Comparison of ENCODE assay signal across 8 cellular contexts in genomic region chr15:66883322-66883911, GRCh38.
DNase-seq lines count a peak whose midpoint lies in the region; ATAC-seq and TF ChIP-seq lines count a peak whose summit lies in the region.

No MANE protein-coding gene starts in this region.

- intact Hi-C loops in A673 (cut with micrococcal nuclease; ENCODE audit: unreplicated experiment), result no loop called here
- intact Hi-C loops in natural killer cell (cut with micrococcal nuclease), result no loop called here
- intact Hi-C loops in activated CD4-positive, alpha-beta T cell treated with anti-CD3 and anti-CD28 coated beads, Interleukin-2, amount 10 ng/mL, durations not matched to agents 24 days and 14 days (cut with micrococcal nuclease), result no loop called here

- peak; percentile 90 for DNase-seq in A673 (ENCODE audit: low spot score)
- DNase-seq in LoVo (ENCODE audit: low spot score), result peak; percentile 79
- DNase-seq in left kidney (ENCODE audit: low read depth, low spot score), result peak; percentile 90
- peak; percentile 91 for DNase-seq in thoracic aorta (ENCODE audit: low spot score)
- no peak for DNase-seq in natural killer cell
- DNase-seq in activated CD4-positive, alpha-beta T cell treated with anti-CD3 and anti-CD28 coated beads, Interleukin-2, amount 10 ng/mL, durations not matched to agents 24 days and 14 days, result no peak

- no peaks in the 10 kb centered on the region for H3K4me1 Mint-ChIP-seq in natural killer cell
- H3K4me1 Mint-ChIP-seq in activated CD4-positive, alpha-beta T cell treated with anti-CD3 and anti-CD28 coated beads, Interleukin-2, amount 10 ng/mL, durations not matched to agents 24 days and 14 days, result peaks cover 2% of the 10 kb centered on the region

- POLR2A ChIA-PET in A673 (lab: Charles Lee; ENCODE audit: low non-redundant PET), result no interaction called here

- ATAC-seq in thoracic aorta (ENCODE audit: insufficient number of reproducible peaks, low FRiP score, low read depth) (peak; percentile 93), natural killer cell (no peak), HG02678 (IDR thresholded peaks at IDR 0.05; ENCODE audit: unreplicated experiment) (no peak)

- H3K4me3 Mint-ChIP-seq in natural killer cell, result no peak overlapping the region
- no peak overlapping the region for H3K4me3 Mint-ChIP-seq in activated CD4-positive, alpha-beta T cell treated with anti-CD3 and anti-CD28 coated beads, Interleukin-2, amount 10 ng/mL, durations not matched to agents 24 days and 14 days

- peaks cover 7% of the 10 kb centered on the region for H3K4me1 ChIP-seq in A673 (ENCODE audit: insufficient read depth, low read length, poor library complexity, severe bottlenecking)
- H3K4me1 ChIP-seq in thoracic aorta (ENCODE audit: control insufficient read depth in 1 of 2, low read depth in 2 of 2), result peaks cover 19 to 27% of the 10 kb centered on the region in 2 donors

- H3K27ac ChIP-seq in A673 (ENCODE audit: low read depth, low read length, poor library complexity, severe bottlenecking) (peak overlapping the region; percentile 35), cingulate gyrus (ENCODE audit: low read depth, low read length) (peak overlapping the region; percentile 47), thoracic aorta (peak overlapping the region; percentile 78 to 81)

- H3K9me3 Mint-ChIP-seq in natural killer cell, result no peaks in the 10 kb centered on the region
- H3K9me3 Mint-ChIP-seq in activated CD4-positive, alpha-beta T cell treated with anti-CD3 and anti-CD28 coated beads, Interleukin-2, amount 10 ng/mL, durations not matched to agents 24 days and 14 days, result no peaks in the 10 kb centered on the region

- TF ChIP-seq CTCF in A673 (conservative IDR thresholded peaks at IDR 0.05; ENCODE audit: low read depth, low read length) (no peak), thoracic aorta (IDR thresholded peaks at IDR 0.05) (no peak), natural killer cell (IDR thresholded peaks at IDR 0.05) (no peak)

- H3K27me3 Mint-ChIP-seq in natural killer cell (ENCODE audit: low read depth in 2 of 2), result peaks cover 0 to 8% of the 10 kb centered on the region in 2 donors
- H3K27me3 Mint-ChIP-seq in activated CD4-positive, alpha-beta T cell treated with anti-CD3 and anti-CD28 coated beads, Interleukin-2, amount 10 ng/mL, durations not matched to agents 24 days and 14 days, result peaks cover 9% of the 10 kb centered on the region

- no peaks in the 10 kb centered on the region for H3K36me3 Mint-ChIP-seq in natural killer cell
- no peaks in the 10 kb centered on the region for H3K36me3 Mint-ChIP-seq in activated CD4-positive, alpha-beta T cell treated with anti-CD3 and anti-CD28 coated beads, Interleukin-2, amount 10 ng/mL, durations not matched to agents 24 days and 14 days (ENCODE audit: low read depth)

- H3K9me3 ChIP-seq in A673 (ENCODE audit: low read depth, low read length, poor library complexity, severe bottlenecking) (no peaks in the 10 kb centered on the region), thoracic aorta (no peaks in the 10 kb centered on the region)

- no peaks in the 10 kb centered on the region for H3K36me3 ChIP-seq in A673 (ENCODE audit: insufficient read depth, low read length, poor library complexity, severe bottlenecking)
- H3K36me3 ChIP-seq in thoracic aorta, result no peaks in the 10 kb centered on the region

- H3K27ac Mint-ChIP-seq in natural killer cell, result no peak overlapping the region
- no peak overlapping the region for H3K27ac Mint-ChIP-seq in activated CD4-positive, alpha-beta T cell treated with anti-CD3 and anti-CD28 coated beads, Interleukin-2, amount 10 ng/mL, durations not matched to agents 24 days and 14 days

- CTCF ChIA-PET in A673 (lab: Charles Lee), result interaction anchor here (0.8 kb wide), 1 partner anchor 266 kb away, joined by 3 read pairs; no protein-coding TSS in a partner anchor

- no peak overlapping the region for H3K4me3 ChIP-seq in A673 (ENCODE audit: low read depth, low read length, poor library complexity, severe bottlenecking)
- H3K4me3 ChIP-seq in thoracic aorta, result no peak overlapping the region

- H3K27me3 ChIP-seq in A673 (replicated peaks; ENCODE audit: insufficient read depth, low read depth, low read length, poor library complexity), result no peaks in the 10 kb centered on the region
- H3K27me3 ChIP-seq in thoracic aorta (replicated peaks; ENCODE audit: insufficient read depth), result no peaks in the 10 kb centered on the region

- BruUV-seq in A673 (replicated peaks; lab: Mats Ljungman, UMichigan), result no TSS peak

Comparison
In these comparisons a context has a peak if more than half of its experiments do, and no peak if none do; other contexts are left out.
1. DNase-seq: peak in A673 (single experiment), LoVo (single experiment), left kidney (single experiment) and thoracic aorta (single experiment); none in natural killer cell (single experiment) and activated CD4-positive, alpha-beta T cell treated with anti-CD3 and anti-CD28 coated beads, Interleukin-2, amount 10 ng/mL, durations not matched to agents 24 days and 14 days (single experiment).
2. Peak in every context shown above with its lines, with median percentiles within 50 percentile points of each other: H3K27ac ChIP-seq.